In genomic region chr7:105017263-105018051, GRCh38 we compare ENCODE assay signal across 8 cellular contexts. TPM values are rescaled to one million over a fixed set of nuclear protein-coding genes. Genes with fewer than 3 reads are reported as not detected.
DNase-seq lines count a peak whose midpoint lies in the region; ATAC-seq and TF ChIP-seq lines count a peak whose summit lies in the region.

No MANE protein-coding gene starts in this region.

- TF ChIP-seq CTCF in activated B cell treated with CpG ODN at 0.5 μM for 24 hours (IDR thresholded peaks at IDR 0.05) (no peak), thyroid gland (IDR thresholded peaks at IDR 0.05) (no peak)

- CTCF ChIA-PET in activated CD4-positive, alpha-beta T cell treated with anti-CD3 and anti-CD28 coated beads, Interleukin-2, amount 10 ng/mL, durations not matched to agents 7 days and 5 days (lab: Charles Lee), result interaction anchor here (0.9 to 1.4 kb wide), 4 partner anchors 10 to 51 kb away, joined by 3 to 8 read pairs (median 4); no protein-coding TSS in a partner anchor
- CTCF ChIA-PET in activated B cell treated with CpG ODN at 0.5 μM for 24 hours (lab: Charles Lee), result interaction anchor here (0.7 to 5.6 kb wide), 4 partner anchors 10 to 95 kb away, joined by 3 to 55 read pairs (median 4); no protein-coding TSS in a partner anchor

- no peak for TF ChIP-seq POLR2A in thyroid gland (IDR thresholded peaks at IDR 0.05)

- H3K36me3 ChIP-seq in thyroid gland, result no peaks in the 10 kb centered on the region

- ATAC-seq in activated B cell treated with CpG ODN at 0.5 μM for 24 hours (ENCODE audit: low read depth) (no peak), GM18909 (IDR thresholded peaks at IDR 0.05; ENCODE audit: poor library complexity, unreplicated experiment) (no peak), GM18870 (IDR thresholded peaks at IDR 0.05; ENCODE audit: unreplicated experiment) (no peak)

- POLR2A ChIA-PET in activated CD4-positive, alpha-beta T cell treated with anti-CD3 and anti-CD28 coated beads, Interleukin-2, amount 10 ng/mL, durations not matched to agents 7 days and 5 days (lab: Charles Lee), result interaction anchor here (0.6 to 1.0 kb wide), 5 partner anchors 9 to 111 kb away, joined by 3 to 4 read pairs (median 3); no protein-coding TSS in a partner anchor
- POLR2A ChIA-PET in activated B cell treated with CpG ODN at 0.5 μM for 24 hours (lab: Charles Lee), result interaction anchor here (0.7 to 14.0 kb wide), 6 partner anchors 9 to 74 kb away, joined by 5 to 545 read pairs (median 102); no protein-coding TSS in a partner anchor

- no peaks in the 10 kb centered on the region for H3K9me3 ChIP-seq in thyroid gland

- no peaks in the 10 kb centered on the region for H3K9me3 Mint-ChIP-seq in activated CD4-positive, alpha-beta T cell treated with anti-CD3 and anti-CD28 coated beads, Interleukin-2, amount 10 ng/mL, durations not matched to agents 7 days and 5 days
- H3K9me3 Mint-ChIP-seq in activated B cell treated with CpG ODN at 0.5 μM for 24 hours, result no peaks in the 10 kb centered on the region
- H3K9me3 Mint-ChIP-seq in immature natural killer cell, result peaks cover 0 to 5% (median 0%) of the 10 kb centered on the region in 6 donors

- peaks cover 33 to 37% of the 10 kb centered on the region in 2 donors for H3K4me1 ChIP-seq in thyroid gland

- H3K4me1 Mint-ChIP-seq in activated CD4-positive, alpha-beta T cell treated with anti-CD3 and anti-CD28 coated beads, Interleukin-2, amount 10 ng/mL, durations not matched to agents 7 days and 5 days, result peaks cover 44% of the 10 kb centered on the region
- H3K4me1 Mint-ChIP-seq in activated B cell treated with CpG ODN at 0.5 μM for 24 hours (peaks cover 60% of the 10 kb centered on the region), immature natural killer cell (peaks cover 55 to 74% of the 10 kb centered on the region in 2 donors)

- H3K4me3 Mint-ChIP-seq in activated CD4-positive, alpha-beta T cell treated with anti-CD3 and anti-CD28 coated beads, Interleukin-2, amount 10 ng/mL, durations not matched to agents 7 days and 5 days, result peak overlapping the region; percentile 99
- H3K4me3 Mint-ChIP-seq in activated B cell treated with CpG ODN at 0.5 μM for 24 hours (peak overlapping the region; percentile 96), immature natural killer cell (peak overlapping the region; percentile 97 to 100 (median 98))

- H3K27ac ChIP-seq in thyroid gland, result peak overlapping the region; percentile 99 to 100 (median 100)

- DNase-seq in activated CD4-positive, alpha-beta T cell treated with anti-CD3 and anti-CD28 coated beads, Interleukin-2, amount 10 ng/mL, durations not matched to agents 7 days and 5 days, result no peak
- DNase-seq in activated CD4-positive, alpha-beta T cell treated with anti-CD3 and anti-CD28 coated beads for 4 hours, result no peak
- DNase-seq in activated B cell treated with CpG ODN at 0.5 μM for 24 hours, result no peak
- DNase-seq in immature natural killer cell, result no peak
- DNase-seq in thyroid gland, result no peak
- no peak for DNase-seq in central memory CD4-positive, alpha-beta T cell

- intact Hi-C loops in activated B cell treated with CpG ODN at 0.5 μM for 24 hours (cut with micrococcal nuclease) (loop anchor here (1.0 to 10.0 kb wide), 2 partner anchors 11 to 1943 kb away; partner anchors contain the start of genes ARMC10 and FBXL13), thyroid gland (cut with DNase I) (loop anchor here (5.0 kb wide), 1 partner anchor 35 kb away; no protein-coding TSS in a partner anchor)

- H3K4me3 ChIP-seq in thyroid gland (replicated peaks in 1 of 3), result peak overlapping the region in 2 of 3 donors; percentile 11 to 17

- peaks cover 54% of the 10 kb centered on the region for H3K36me3 Mint-ChIP-seq in activated CD4-positive, alpha-beta T cell treated with anti-CD3 and anti-CD28 coated beads, Interleukin-2, amount 10 ng/mL, durations not matched to agents 7 days and 5 days (ENCODE audit: low read depth)
- H3K36me3 Mint-ChIP-seq in activated B cell treated with CpG ODN at 0.5 μM for 24 hours (ENCODE audit: low read depth) (peaks cover 44% of the 10 kb centered on the region), immature natural killer cell (peaks cover 0 to 4% (median 0%) of the 10 kb centered on the region in 3 donors)

- H3K27me3 ChIP-seq in thyroid gland, result no peaks in the 10 kb centered on the region

- no peaks in the 10 kb centered on the region for H3K27me3 Mint-ChIP-seq in activated CD4-positive, alpha-beta T cell treated with anti-CD3 and anti-CD28 coated beads, Interleukin-2, amount 10 ng/mL, durations not matched to agents 7 days and 5 days
- H3K27me3 Mint-ChIP-seq in activated B cell treated with CpG ODN at 0.5 μM for 24 hours, result no peaks in the 10 kb centered on the region
- H3K27me3 Mint-ChIP-seq in immature natural killer cell (ENCODE audit: low read depth in 3 of 3), result peaks cover 31 to 43% (median 35%) of the 10 kb centered on the region in 3 donors

- peak overlapping the region; percentile 100 for H3K27ac Mint-ChIP-seq in activated CD4-positive, alpha-beta T cell treated with anti-CD3 and anti-CD28 coated beads, Interleukin-2, amount 10 ng/mL, durations not matched to agents 7 days and 5 days
- H3K27ac Mint-ChIP-seq in activated B cell treated with CpG ODN at 0.5 μM for 24 hours (peak overlapping the region; percentile 85), immature natural killer cell (peak overlapping the region; percentile 99 to 100 (median 100))

- 22 to 34% methylated on average over 4 of the region's 4 CpGs for WGBS in thyroid gland, 2 donors

RNA-seq across cellular contexts. Expression of gene KMT2E, which starts 3.5 kb away (rescaled TPM):
- total RNA-seq in activated CD4-positive, alpha-beta T cell treated with anti-CD3 and anti-CD28 coated beads, Interleukin-2, amount 10 ng/mL, durations not matched to agents 7 days and 5 days, result 10 to 100 TPM; 97.4 to 98.5 TPM
- total RNA-seq in activated B cell treated with CpG ODN at 0.5 μM for 24 hours, result 164 and 183 TPM in 2 replicates
- 100 to 1,000 TPM in 2 of 3 donors, 10 to 100 TPM in 1; 74.3 to 234 (median 114) TPM for polyA plus RNA-seq in immature natural killer cell
- total RNA-seq in thyroid gland, result 100 to 1,000 TPM; 111 to 181 (median 160) TPM
